1 cellular context compared by ENCODE assay signal in genomic region chr17:6711681-6712057, GRCh38.
TF ChIP-seq lines count a peak whose summit lies in the region.

No MANE protein-coding gene starts in this region.

TF ChIP-seq in HepG2, 621 proteins besides CTCF, POLR2A, EP300 and RAD21 (continued from another document and continues in another):
- peak; percentile 58; the same call in 1 of the 2 replicates for TF ChIP-seq ARID5B (CRISPR knock-in tag; IDR thresholded peaks at IDR 0.05)
- TF ChIP-seq ZNF232 (CRISPR knock-in tag; IDR thresholded peaks at IDR 0.05; ENCODE audit: borderline replicate concordance), result peak; percentile 52; the same call in 1 of the 2 replicates
- TF ChIP-seq NPAS2 (CRISPR knock-in tag; IDR thresholded peaks at IDR 0.05; ENCODE audit: borderline replicate concordance), result no peak
- TF ChIP-seq ZNF484 (CRISPR knock-in tag; IDR thresholded peaks at IDR 0.05; ENCODE audit: borderline replicate concordance, low read depth), result no peak
- no peak for TF ChIP-seq ZNF230 (CRISPR knock-in tag; IDR thresholded peaks at IDR 0.05)
- no peak for TF ChIP-seq ZNF460 (CRISPR knock-in tag; IDR thresholded peaks at IDR 0.05; ENCODE audit: borderline replicate concordance)
- no peak for TF ChIP-seq SOX13 (IDR thresholded peaks at IDR 0.05)
- peak in 1 of 2 experiments; percentile 68; a peak in 2 of 4 replicates for TF ChIP-seq SOX13 (CRISPR knock-in tag; conservative IDR thresholded peaks at IDR 0.05 in 1 of 2, IDR thresholded peaks at IDR 0.05 in 1 of 2)
- 0 out of 2 replicates have a peak, but pooled peaks have one; percentile 41 for TF ChIP-seq NR0B2 (CRISPR knock-in tag; IDR thresholded peaks at IDR 0.05)
- no peak for TF ChIP-seq KMT2B (CRISPR knock-in tag; IDR thresholded peaks at IDR 0.05)
- TF ChIP-seq HMG20A (CRISPR knock-in tag; IDR thresholded peaks at IDR 0.05; ENCODE audit: borderline replicate concordance), result no peak; the same call in 1 of the 2 replicates
- TF ChIP-seq KAT2B (IDR thresholded peaks at IDR 0.05; ENCODE audit: borderline replicate concordance, low read depth, low read length), result no peak
- 0 out of 2 replicates have a peak, but pooled peaks have one; percentile 1 for TF ChIP-seq ATF7 (IDR thresholded peaks at IDR 0.05)
- TF ChIP-seq ATF7 (CRISPR knock-in tag; IDR thresholded peaks at IDR 0.05), result no peak
- TF ChIP-seq GABPB1 (CRISPR knock-in tag; IDR thresholded peaks at IDR 0.05), result peak; percentile 3; the same call in 1 of the 2 replicates
- TF ChIP-seq TAF1 (CRISPR knock-in tag; IDR thresholded peaks at IDR 0.05), result no peak
- TF ChIP-seq ZNF788 (CRISPR knock-in tag; IDR thresholded peaks at IDR 0.05; ENCODE audit: borderline replicate concordance), result no peak
- no peak for TF ChIP-seq HNRNPUL1 (IDR thresholded peaks at IDR 0.05; ENCODE audit: low read depth, low read length)
- no peak for TF ChIP-seq ZFP1 (CRISPR knock-in tag; IDR thresholded peaks at IDR 0.05)
- TF ChIP-seq ZNF160 (CRISPR knock-in tag; IDR thresholded peaks at IDR 0.05), result no peak
- TF ChIP-seq FOXC1 (CRISPR knock-in tag; IDR thresholded peaks at IDR 0.05; ENCODE audit: borderline replicate concordance), result peak; percentile 55; the same call in 1 of the 2 replicates
- 0 out of 2 replicates have a peak, but pooled peaks have one; percentile 32 for TF ChIP-seq PHF20 (CRISPR knock-in tag; IDR thresholded peaks at IDR 0.05)
- peak; percentile 53; the same call in 1 of the 2 replicates for TF ChIP-seq PPARG (CRISPR knock-in tag; conservative IDR thresholded peaks at IDR 0.05)
- no peak for TF ChIP-seq MBNL3 (CRISPR knock-in tag; conservative IDR thresholded peaks at IDR 0.05)
- TF ChIP-seq NFYB (CRISPR knock-in tag; IDR thresholded peaks at IDR 0.05), result no peak
- TF ChIP-seq ZBTB34 (CRISPR knock-in tag; IDR thresholded peaks at IDR 0.05), result no peak
- TF ChIP-seq RXRB (CRISPR knock-in tag; IDR thresholded peaks at IDR 0.05; ENCODE audit: borderline replicate concordance), result peak; percentile 62
- TF ChIP-seq FLYWCH1 (CRISPR knock-in tag; IDR thresholded peaks at IDR 0.05), result no peak
- TF ChIP-seq SOX5 (CRISPR knock-in tag; IDR thresholded peaks at IDR 0.05; ENCODE audit: borderline replicate concordance), result peak; percentile 36; the same call in 1 of the 2 replicates
- TF ChIP-seq ZNF333 (CRISPR knock-in tag; IDR thresholded peaks at IDR 0.05; ENCODE audit: borderline replicate concordance), result no peak
- 0 out of 2 replicates have a peak, but pooled peaks have one; percentile 11 for TF ChIP-seq ARHGAP35 (CRISPR knock-in tag; IDR thresholded peaks at IDR 0.05; ENCODE audit: borderline replicate concordance)
- TF ChIP-seq JUND (CRISPR knock-in tag; IDR thresholded peaks at IDR 0.05), result 0 out of 2 replicates have a peak, but pooled peaks have one; percentile 4
- TF ChIP-seq ZNF710 (CRISPR knock-in tag; IDR thresholded peaks at IDR 0.05; ENCODE audit: borderline replicate concordance), result no peak
- peak; percentile 90 for TF ChIP-seq RARA (CRISPR knock-in tag; IDR thresholded peaks at IDR 0.05)
- no peak for TF ChIP-seq ELF1 (CRISPR knock-in tag; IDR thresholded peaks at IDR 0.05)
- TF ChIP-seq TCF7L2 (IDR thresholded peaks at IDR 0.05; ENCODE audit: low read depth, low read length), result no peak
- TF ChIP-seq ZNF501 (CRISPR knock-in tag; IDR thresholded peaks at IDR 0.05), result no peak
- no peak for TF ChIP-seq ZBTB40 (IDR thresholded peaks at IDR 0.05)
- 0 out of 2 replicates have a peak, but pooled peaks have one; percentile 18 for TF ChIP-seq ZBTB40 (CRISPR knock-in tag; IDR thresholded peaks at IDR 0.05)
- TF ChIP-seq ZNF839 (CRISPR knock-in tag; IDR thresholded peaks at IDR 0.05; ENCODE audit: borderline replicate concordance), result no peak
- no peak for TF ChIP-seq ZNF256 (CRISPR knock-in tag; conservative IDR thresholded peaks at IDR 0.05)
- no peak for TF ChIP-seq JUN (CRISPR knock-in tag; IDR thresholded peaks at IDR 0.05)
- 0 out of 2 replicates have a peak, but pooled peaks have one; percentile 39 for TF ChIP-seq ZNF264 (CRISPR knock-in tag; IDR thresholded peaks at IDR 0.05)
- 0 out of 2 replicates have a peak, but pooled peaks have one; percentile 44 for TF ChIP-seq BRD4 (CRISPR knock-in tag; IDR thresholded peaks at IDR 0.05)
- no peak for TF ChIP-seq E2F5 (CRISPR knock-in tag; conservative IDR thresholded peaks at IDR 0.05)
- no peak for TF ChIP-seq ZNF570 (CRISPR knock-in tag; IDR thresholded peaks at IDR 0.05; ENCODE audit: borderline replicate concordance)
- no peak for TF ChIP-seq ZNF101 (CRISPR knock-in tag; IDR thresholded peaks at IDR 0.05; ENCODE audit: borderline replicate concordance, low read depth)
- TF ChIP-seq HIVEP1 (CRISPR knock-in tag; IDR thresholded peaks at IDR 0.05), result no peak
- peak; percentile 17 for TF ChIP-seq ZGPAT (CRISPR knock-in tag; IDR thresholded peaks at IDR 0.05)
